In genomic region chr4:40212674-40213504, GRCh38 we compare ENCODE assay signal across 13 cellular contexts. TPM values are rescaled to one million over a fixed set of nuclear protein-coding genes. Genes with fewer than 3 reads are reported as not detected.
DNase-seq lines count a peak whose midpoint lies in the region; ATAC-seq and TF ChIP-seq lines count a peak whose summit lies in the region.
"Had no signal": no experiment of that assay in that cellular context is flagged by ENCODE, and none has a peak within 500 bp of the region (broad histone marks: within the 10 kb centered on the region; RNA-seq: fewer than 3 reads in every experiment).

No MANE protein-coding gene starts in this region.

- H3K4me1 ChIP-seq in effector memory CD4-positive, alpha-beta T cell (ENCODE audit: control insufficient read depth, insufficient read depth, low read length, poor library complexity, severe bottlenecking): peaks cover 78% of the 10 kb centered on the region
- H3K4me1 ChIP-seq in vagina: peaks cover 17% of the 10 kb centered on the region
- H3K4me1 ChIP-seq: colonic mucosa had no signal

- H3K4me2 ChIP-seq in SU-DHL-6 (ENCODE audit: low read depth, low read length, poor library complexity, severe bottlenecking): peak overlapping the region; percentile 98

- no peak for ATAC-seq in HG02981 (IDR thresholded peaks at IDR 0.05; ENCODE audit: unreplicated experiment)
- ATAC-seq: heart left ventricle had no signal

- H3F3A ChIP-seq in SU-DHL-6 (ENCODE audit: insufficient read depth): peaks cover 44% of the 10 kb centered on the region

- H3K9me2 ChIP-seq in SU-DHL-6 (replicated peaks; ENCODE audit: insufficient read depth, low read length): no peaks in the 10 kb centered on the region

- no peaks in the 10 kb centered on the region for H3K27me3 ChIP-seq in SU-DHL-6 (ENCODE audit: low read length)
- no peaks in the 10 kb centered on the region for H3K27me3 ChIP-seq in effector memory CD4-positive, alpha-beta T cell (replicated peaks; ENCODE audit: control insufficient read depth, insufficient read depth, low read length, poor library complexity, severe bottlenecking)
- no peaks in the 10 kb centered on the region for H3K27me3 ChIP-seq in vagina
- H3K27me3 ChIP-seq: colonic mucosa, heart left ventricle had no signal

- DNase-seq in activated effector memory CD4-positive, alpha-beta T cell treated with anti-CD3 and anti-CD28 coated beads, Interleukin-2, amount 50 U/mL, for 16 hours: peak; percentile 64
- DNase-seq in activated effector memory CD4-positive, alpha-beta T cell treated with Interleukin-2 at 50 U/mL for 16 hours: no peak
- DNase-seq in effector memory CD4-positive, alpha-beta T cell: no peak
- DNase-seq in vagina (ENCODE audit: extremely low spot score in 2 of 2) (no peak), posterior vena cava (ENCODE audit: low spot score) (no peak)
- DNase-seq in stimulated activated CD8-positive, alpha-beta memory T cell treated with anti-CD3 and anti-CD28 coated beads, Interleukin-4, amount 100 ng/mL, for 48 hours: no peak
- DNase-seq: AML-193, colonic mucosa, heart left ventricle, SIG-M5 had no signal

- intact Hi-C loops in vagina (cut with DNase I) (no loop called here), posterior vena cava (cut with DNase I) (no loop called here)

- H3K4me3 ChIP-seq in SU-DHL-6 (ENCODE audit: insufficient read depth, low read length, poor library complexity, severe bottlenecking) (peak overlapping the region; percentile 22), vagina (no peak overlapping the region)
- H3K4me3 ChIP-seq in effector memory CD4-positive, alpha-beta T cell (ENCODE audit: insufficient read depth, low read depth, low read length, poor library complexity, severe bottlenecking): no peak overlapping the region
- H3K4me3 ChIP-seq: colonic mucosa, heart left ventricle, skin epidermis had no signal

- peaks cover 11% of the 10 kb centered on the region; the same call in 1 of the 2 replicates for H4K20me1 ChIP-seq in SU-DHL-6 (ENCODE audit: low read depth, low read length)

- peak overlapping the region; percentile 5 for H3K9ac ChIP-seq in SU-DHL-6 (ENCODE audit: low read length)

- peaks cover 19% of the 10 kb centered on the region for H3K36me3 ChIP-seq in SU-DHL-6 (ENCODE audit: low read length)
- peaks cover 34% of the 10 kb centered on the region for H3K36me3 ChIP-seq in effector memory CD4-positive, alpha-beta T cell (ENCODE audit: control insufficient read depth, insufficient read depth, low read length)
- H3K36me3 ChIP-seq in vagina: no peaks in the 10 kb centered on the region
- H3K36me3 ChIP-seq: colonic mucosa, heart left ventricle had no signal

- TF ChIP-seq CTCF in SU-DHL-6 (IDR thresholded peaks at IDR 0.05; ENCODE audit: insufficient read depth, low read length, poor library complexity, severe bottlenecking): no peak
- no peak for TF ChIP-seq CTCF in vagina (IDR thresholded peaks at IDR 0.05)

- H3K9me3 ChIP-seq in SU-DHL-6 (ENCODE audit: insufficient read depth, low read length) (no peaks in the 10 kb centered on the region), vagina (no peaks in the 10 kb centered on the region)
- H3K9me3 ChIP-seq in effector memory CD4-positive, alpha-beta T cell (ENCODE audit: control insufficient read depth, low read length): no peaks in the 10 kb centered on the region
- H3K9me3 ChIP-seq: colonic mucosa, heart left ventricle had no signal

- H2AFZ ChIP-seq in SU-DHL-6 (ENCODE audit: low read depth, low read length, severe bottlenecking): no peak overlapping the region

- H3K79me2 ChIP-seq in SU-DHL-6 (ENCODE audit: insufficient read depth, low read length): peaks cover 100% of the 10 kb centered on the region

- no peak for TF ChIP-seq POLR2A in vagina (IDR thresholded peaks at IDR 0.05)

- peak overlapping the region; percentile 99 for H3K27ac ChIP-seq in SU-DHL-6 (ENCODE audit: low read depth, low read length)
- peak overlapping the region; percentile 100 for H3K27ac ChIP-seq in effector memory CD4-positive, alpha-beta T cell (ENCODE audit: insufficient read depth, low read length, poor library complexity, severe bottlenecking)
- peak overlapping the region; percentile 64 for H3K27ac ChIP-seq in vagina

RNA-seq across cellular contexts. Expression of gene RHOH, which starts 16.1 kb away (rescaled TPM):
- total RNA-seq in vagina: 2.9 TPM
- total RNA-seq in posterior vena cava: 1 to 10 TPM; 3.2 to 4.2 TPM
